30 cellular contexts compared by ENCODE assay signal in the genomic region with DNA sequence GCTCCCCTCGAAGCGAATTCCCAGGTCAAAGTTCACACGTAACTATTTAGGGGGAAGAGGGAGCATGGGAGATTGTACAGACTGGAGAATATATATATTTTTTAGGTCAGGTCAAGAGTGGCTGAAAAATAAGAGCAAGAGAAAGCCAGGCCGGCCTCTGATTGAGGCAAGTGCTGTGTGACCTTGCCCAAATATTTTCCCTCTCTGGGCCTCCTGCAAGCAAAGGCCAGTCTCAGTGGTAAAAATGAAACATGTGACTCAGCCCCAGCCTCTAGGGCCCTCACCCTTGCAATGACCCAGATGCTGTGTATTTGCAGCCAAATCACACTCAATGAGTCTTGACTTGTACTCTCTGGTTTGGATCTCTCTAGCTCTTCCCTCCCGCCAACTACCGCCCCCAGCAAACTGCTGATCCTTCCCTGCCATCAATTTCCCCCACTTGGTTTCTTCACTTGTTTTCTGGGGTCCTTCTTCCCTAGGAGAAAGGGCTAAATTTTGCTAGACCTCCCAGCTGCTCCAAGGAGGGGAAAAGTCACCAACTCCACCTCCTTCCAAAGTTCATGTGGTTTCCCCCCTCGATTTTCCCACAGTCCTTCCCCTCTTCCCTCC.
"Had no signal": no experiment of that assay in that cellular context is flagged by ENCODE, and none has a peak within 500 bp of the region (broad histone marks: within the 10 kb centered on the region; RNA-seq: fewer than 3 reads in every experiment).

No MANE protein-coding gene starts in this region.

- H3K4me1 ChIP-seq: ascending aorta, foreskin keratinocyte, heart left ventricle, left lung, lower lobe of right lung had no signal

- H3K27ac ChIP-seq: ascending aorta, cardiac muscle cell, foreskin keratinocyte, heart left ventricle, left lung, lower lobe of right lung, stomach, tibial nerve, WERI-Rb-1 had no signal

- H3K4me2 ChIP-seq: smooth muscle cell had no signal

- H3K4me3 ChIP-seq: ascending aorta, cardiac muscle cell, heart left ventricle, left lung, lower lobe of right lung, smooth muscle cell, stomach, tibial nerve had no signal

- DNase-seq: activated CD4-positive, alpha-beta T cell treated with anti-CD3 and anti-CD28 coated beads for 48 hours; activated CD4-positive, alpha-beta T cell treated with anti-CD3 and anti-CD28 coated beads, Interleukin-2, amount 50 U/mL, for 48 hours; activated CD8-positive, alpha-beta memory T cell treated with anti-CD3 and anti-CD28 coated beads for 24 hours; activated effector memory CD4-positive, alpha-beta T cell treated with anti-CD3 and anti-CD28 coated beads, Interleukin-2, amount 50 U/mL, for 16 hours; activated naive CD4-positive, alpha-beta T cell treated with anti-CD3 and anti-CD28 coated beads for 36 hours; activated naive CD8-positive, alpha-beta T cell treated with anti-CD3 and anti-CD28 coated beads for 36 hours; activated T-cell treated with anti-CD3 and anti-CD28 coated beads, Interleukin-2, amount 50 U/mL, for 1 hour; cortex of kidney; effector memory CD8-positive, alpha-beta T cell; erythroblast; heart left ventricle; kidney glomerular epithelial cell; left lung; lower lobe of right lung; mesenchymal stem cell; naive thymus-derived CD8-positive, alpha-beta T cell; stimulated activated CD4-positive, alpha-beta T cell treated with anti-CD3 and anti-CD28 coated beads, Interleukin-1b, Interleukin-23, amount 100 ng/mL, for 48 hours; stimulated activated CD4-positive, alpha-beta T cell treated with anti-CD3 and anti-CD28 coated beads, Interleukin-4, amount 100 ng/mL, for 4 hours; stimulated activated CD8-positive, alpha-beta memory T cell treated with anti-CD3 and anti-CD28 coated beads, Interleukin-4, amount 100 ng/mL, for 48 hours; stomach; T-helper 17 cell; T1000; WERI-Rb-1 had no signal

- H3K27me3 ChIP-seq: ascending aorta, tibial nerve had no signal

- H3K36me3 ChIP-seq: ascending aorta, cardiac muscle cell, heart left ventricle, left lung, lower lobe of right lung, stomach, tibial nerve, WERI-Rb-1 had no signal

- H3K9me3 ChIP-seq: ascending aorta, heart left ventricle, left lung, lower lobe of right lung, stomach, tibial nerve had no signal

- ATAC-seq: activated CD4-positive, CD25-positive, alpha-beta regulatory T cell treated with anti-CD3 and anti-CD28 coated beads, Interleukin-2, amount 50 U/mL, for 24 hours; effector memory CD8-positive, alpha-beta T cell; foreskin keratinocyte; heart left ventricle; left lung; lower lobe of right lung; naive thymus-derived CD8-positive, alpha-beta T cell; stimulated activated memory B cell treated with anti-CD40 and anti-IgM and Interleukin-4, amounts not matched to agents 10 μg/mL and 1 μg/mL and 100 μg/mL, for 72 hours; T-helper 17 cell had no signal
